1 cellular context compared by ENCODE assay signal in the genomic region with DNA sequence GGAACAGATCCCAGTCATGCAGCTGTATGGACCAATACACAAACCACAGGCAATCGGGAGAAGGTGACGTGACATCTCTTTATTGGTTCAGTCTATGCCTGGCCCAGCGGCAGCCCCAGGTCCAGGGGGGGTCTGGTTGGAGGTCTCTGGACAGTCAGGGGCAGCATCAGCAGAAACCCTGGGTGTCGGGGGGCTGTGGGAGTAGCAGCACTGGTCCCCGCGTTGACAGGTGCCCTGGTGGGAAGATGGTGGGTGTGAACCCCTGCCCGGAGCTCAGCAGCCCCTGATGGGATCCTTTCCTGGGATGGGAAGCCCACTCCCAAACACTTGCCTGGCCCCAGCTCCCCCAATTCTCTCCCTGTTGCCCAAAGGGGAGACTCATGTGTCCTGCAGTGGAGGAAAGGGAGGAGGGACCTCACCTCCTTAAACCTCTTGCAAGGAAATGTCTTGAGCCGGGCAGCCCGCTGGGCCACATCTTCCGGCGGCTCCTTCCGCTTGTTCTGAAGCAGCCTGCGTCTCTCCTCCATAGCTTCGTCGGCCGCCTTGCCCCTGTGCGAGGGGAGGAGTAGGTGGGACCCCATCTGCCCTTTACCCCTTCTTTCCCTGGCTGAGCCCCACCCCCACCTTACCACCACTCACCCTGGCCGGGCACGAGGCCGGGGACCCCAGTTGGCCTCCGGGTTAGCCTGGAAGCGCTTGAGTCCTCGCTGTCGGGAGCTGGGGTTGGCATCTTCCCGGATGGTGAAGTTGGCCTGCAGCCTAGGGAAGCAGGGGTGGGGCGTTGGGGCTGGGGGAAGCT.
TF ChIP-seq lines count a peak whose summit lies in the region.

No MANE protein-coding gene starts in this region.

TF ChIP-seq in IMR-90, 13 proteins besides CTCF, POLR2A, EP300 and RAD21:
- TF ChIP-seq BHLHE40 (IDR thresholded peaks at IDR 0.05; ENCODE audit: low read depth, low read length) (no peak), SMC3 (IDR thresholded peaks at IDR 0.05; ENCODE audit: low read depth, low read length) (no peak), CEBPB (IDR thresholded peaks at IDR 0.05; ENCODE audit: low read depth, low read length) (no peak), RCOR1 (IDR thresholded peaks at IDR 0.05; ENCODE audit: insufficient replicate concordance, low read length) (no peak), MAZ (IDR thresholded peaks at IDR 0.05; ENCODE audit: borderline replicate concordance, low read depth, low read length) (no peak)
